Comparison of ENCODE assay signal across 15 cellular contexts in the genomic region with DNA sequence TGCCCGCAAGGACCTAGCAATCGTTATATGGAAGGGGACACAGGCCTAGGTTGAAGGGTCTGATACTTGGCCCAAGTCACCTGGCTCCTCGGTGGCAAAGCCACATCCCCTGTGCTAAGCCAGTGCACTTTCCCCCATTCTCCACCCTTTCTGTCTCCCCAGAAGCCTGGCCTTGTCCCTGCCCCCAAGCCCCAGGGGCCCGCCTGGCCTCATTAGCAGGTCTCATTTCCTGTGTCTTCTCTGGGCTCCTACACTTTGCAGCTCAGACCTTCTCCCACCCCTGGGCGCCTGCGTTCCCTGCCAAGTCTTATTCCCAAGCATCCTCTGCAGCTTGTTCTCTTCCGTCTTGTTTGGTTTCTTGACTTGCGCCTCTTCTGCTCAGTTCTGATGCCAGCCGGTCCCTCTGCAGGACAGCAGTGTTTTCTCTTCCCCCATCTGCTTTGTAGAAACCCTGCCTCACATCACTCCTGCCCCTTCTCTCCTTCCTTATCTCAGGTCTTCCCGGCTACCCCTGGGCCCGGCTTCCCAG.
"Had no signal": no experiment of that assay in that cellular context is flagged by ENCODE, and none has a peak within 500 bp of the region (broad histone marks: within the 10 kb centered on the region; RNA-seq: fewer than 3 reads in every experiment).

No MANE protein-coding gene starts in this region.

- H3K27me3 ChIP-seq: adrenal gland, pancreas, upper lobe of right lung had no signal

- H3K36me3 ChIP-seq: adrenal gland, gastroesophageal sphincter, left ventricle myocardium inferior, pancreas, upper lobe of right lung had no signal

- H3K4me3 Mint-ChIP-seq: stimulated activated naive CD8-positive, alpha-beta T cell treated with anti-CD3 and anti-CD28 coated beads, Interleukin-15, Interleukin-2, amounts not matched to agents 100 ng/mL and 50 ng/mL, for 24 hours had no signal

- H3K4me3 ChIP-seq: adrenal gland, gastroesophageal sphincter, left ventricle myocardium inferior, pancreas, upper lobe of right lung had no signal

- H3K4me1 ChIP-seq: adrenal gland, gastroesophageal sphincter, left ventricle myocardium inferior, pancreas, upper lobe of right lung had no signal

- DNase-seq: activated CD4-positive, alpha-beta T cell treated with anti-CD3 and anti-CD28 coated beads, Interleukin-2, amount 50 U/mL, for 4 hours; activated naive CD4-positive, alpha-beta T cell; activated T-cell treated with anti-CD3 and anti-CD28 coated beads, Interleukin-2, amount 50 U/mL, for 48 hours; adrenal gland; effector memory CD4-positive, alpha-beta T cell; kidney; left ventricle myocardium inferior; mesenchymal stem cell; pancreas; stimulated activated CD4-positive, alpha-beta T cell treated with anti-CD3 and anti-CD28 coated beads, Interleukin-2, amount 100 ng/mL, for 48 hours; upper lobe of right lung had no signal

- H3K9me3 ChIP-seq: adrenal gland, pancreas, upper lobe of right lung had no signal

- ATAC-seq: activated CD4-positive, CD25-positive, alpha-beta regulatory T cell treated with anti-CD3 and anti-CD28 coated beads, Interleukin-2, amount 50 U/mL, for 24 hours; gastroesophageal sphincter; pancreas; upper lobe of right lung had no signal

- H3K27ac Mint-ChIP-seq: stimulated activated naive CD8-positive, alpha-beta T cell treated with anti-CD3 and anti-CD28 coated beads, Interleukin-15, Interleukin-2, amounts not matched to agents 100 ng/mL and 50 ng/mL, for 24 hours had no signal

- H3K27ac ChIP-seq: adrenal gland, epithelial cell of prostate, gastroesophageal sphincter, left ventricle myocardium inferior, pancreas, upper lobe of right lung had no signal

- H3K27me3 Mint-ChIP-seq: stimulated activated naive CD8-positive, alpha-beta T cell treated with anti-CD3 and anti-CD28 coated beads, Interleukin-15, Interleukin-2, amounts not matched to agents 100 ng/mL and 50 ng/mL, for 24 hours had no signal

- H3K9me3 Mint-ChIP-seq: stimulated activated naive CD8-positive, alpha-beta T cell treated with anti-CD3 and anti-CD28 coated beads, Interleukin-15, Interleukin-2, amounts not matched to agents 100 ng/mL and 50 ng/mL, for 24 hours had no signal
